ENCODE assay signal across 11 cellular contexts in the genomic region with DNA sequence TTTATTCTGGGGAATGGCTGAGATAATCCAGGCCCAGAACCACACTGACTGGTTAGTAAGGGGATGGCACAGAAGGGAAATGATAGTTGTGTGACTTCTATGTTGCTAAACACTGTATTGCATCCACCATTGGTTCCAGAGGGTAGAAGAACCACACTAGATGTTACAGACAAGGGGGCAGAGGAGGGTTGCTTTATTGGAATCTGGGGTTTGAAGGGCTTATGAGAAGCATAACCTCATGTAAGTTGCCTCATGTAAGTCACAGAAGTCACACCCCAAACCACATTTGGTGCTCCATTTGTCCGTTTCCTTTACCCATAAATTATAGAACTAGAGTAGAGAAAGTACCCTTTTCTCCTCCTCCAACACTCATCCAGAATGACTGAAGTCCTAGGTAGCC. TPM values are rescaled to one million over a fixed set of nuclear protein-coding genes. Genes with fewer than 3 reads are reported as not detected.
A peak's percentile ranks its signal among the peaks of the same experiment; 100 is the strongest.
DNase-seq lines count a peak whose midpoint lies in the region; ATAC-seq and TF ChIP-seq lines count a peak whose summit lies in the region.
"Had no signal": no experiment of that assay in that cellular context is flagged by ENCODE, and none has a peak within 500 bp of the region (broad histone marks: within the 10 kb centered on the region; RNA-seq: fewer than 3 reads in every experiment).

No MANE protein-coding gene starts in this region.

- intact Hi-C loops in activated CD4-positive, alpha-beta memory T cell treated with anti-CD3 and anti-CD28 coated beads for 36 hours (cut with micrococcal nuclease) = loop anchor here (1.0 to 5.0 kb wide), 9 partner anchors 8 to 541 kb away; partner anchors contain the start of genes BRMS1L and NFKBIA
- intact Hi-C loops in PC-3 (cut with micrococcal nuclease) (no loop called here), cardiac septum (cut with DNase I) (no loop called here)

- WGBS in trophoblast cell (ENCODE audit: extremely low coverage, insufficient coverage, insufficient read length) = no CpG with 5 or more reads among the region's 1 CpG

- CTCF ChIA-PET in activated CD4-positive, alpha-beta memory T cell treated with anti-CD3 and anti-CD28 coated beads for 36 hours (lab: Charles Lee) = interaction anchor here (0.7 to 5.5 kb wide), 10 partner anchors 12 to 146 kb away, joined by 3 to 33 read pairs (median 5); partner anchors contain the start of gene NFKBIA
- CTCF ChIA-PET in PC-3 (lab: Charles Lee) = no interaction called here

- peak overlapping the region; percentile 91 for H3K9ac ChIP-seq in Loucy (ENCODE audit: low read depth, low read length, poor library complexity, severe bottlenecking)
- no peak overlapping the region for H3K9ac ChIP-seq in trophoblast cell (ENCODE audit: low read length)
- no peak overlapping the region for H3K9ac ChIP-seq in PC-3 (ENCODE audit: low read length)

- no peak overlapping the region for H2AK5ac ChIP-seq in trophoblast cell (ENCODE audit: low read length)

- H3K4me3 ChIP-seq in DOHH2 (ENCODE audit: low read length) (peak overlapping the region; percentile 65), Loucy (ENCODE audit: low read length, poor library complexity, severe bottlenecking) (peak overlapping the region; percentile 69), trophoblast cell (ENCODE audit: low read depth, low read length) (no peak overlapping the region), PC-3 (ENCODE audit: low read length) (no peak overlapping the region)

- H3K4me2 ChIP-seq in DOHH2 (ENCODE audit: low read length) (peak overlapping the region; percentile 80), Loucy (ENCODE audit: low read depth, low read length, poor library complexity, severe bottlenecking) (peak overlapping the region; percentile 91), trophoblast cell (ENCODE audit: low read length) (no peak overlapping the region), PC-3 (ENCODE audit: low read length) (no peak overlapping the region)

- no peaks in the 10 kb centered on the region for H3K9me3 ChIP-seq in DOHH2 (ENCODE audit: control insufficient read depth, insufficient read depth, low read length)
- H3K9me3 ChIP-seq in Loucy (ENCODE audit: insufficient read depth, low read depth, low read length) = no peaks in the 10 kb centered on the region
- H3K9me3 ChIP-seq in trophoblast cell (ENCODE audit: insufficient read depth, low read depth, low read length) = no peaks in the 10 kb centered on the region
- H3K9me3 ChIP-seq in PC-3 (ENCODE audit: low read length) = no peaks in the 10 kb centered on the region
- H3K9me3 ChIP-seq: Caco-2 had no signal

- H3K23ac ChIP-seq in trophoblast cell (ENCODE audit: low read length) = no peak overlapping the region

- H4K12ac ChIP-seq in trophoblast cell (ENCODE audit: low read depth, low read length) = no peak overlapping the region

- DNase-seq in activated CD4-positive, alpha-beta memory T cell treated with anti-CD3 and anti-CD28 coated beads for 36 hours = peak; percentile 38
- no peak for DNase-seq in trophoblast cell
- no peak for DNase-seq in PC-3
- DNase-seq in cardiac septum (ENCODE audit: low spot score) = no peak
- DNase-seq: amniotic stem cell, Caco-2, Right ventricle myocardium superior had no signal

- H2BK12ac ChIP-seq in trophoblast cell (ENCODE audit: low read length) = no peak overlapping the region

- H3F3A ChIP-seq in DOHH2 (ENCODE audit: control insufficient read depth, insufficient read depth) (peaks cover 32% of the 10 kb centered on the region), Loucy (ENCODE audit: low read depth) (peaks cover 36% of the 10 kb centered on the region), PC-3 (ENCODE audit: low read length, unreplicated experiment) (no peaks in the 10 kb centered on the region)

- peak overlapping the region; percentile 24 for H2BK120ac ChIP-seq in trophoblast cell (ENCODE audit: insufficient read depth, low read length, poor library complexity)

- H3K9me2 ChIP-seq in DOHH2 (replicated peaks; ENCODE audit: control insufficient read depth, low read length) (no peaks in the 10 kb centered on the region), Loucy (replicated peaks; ENCODE audit: low read depth, low read length) (no peaks in the 10 kb centered on the region), PC-3 (replicated peaks; ENCODE audit: low read length) (no peaks in the 10 kb centered on the region)

- H3K27ac ChIP-seq in DOHH2 (ENCODE audit: low read depth, low read length) (peak overlapping the region; percentile 87), trophoblast cell (ENCODE audit: low read depth, low read length) (no peak overlapping the region), PC-3 (ENCODE audit: low read length) (no peak overlapping the region)

- H3K27me3 ChIP-seq in DOHH2 (ENCODE audit: control insufficient read depth, low read length) (no peaks in the 10 kb centered on the region), Loucy (ENCODE audit: insufficient read depth, low read length, poor library complexity, severe bottlenecking) (no peaks in the 10 kb centered on the region), trophoblast cell (ENCODE audit: insufficient read depth, low read length) (no peaks in the 10 kb centered on the region), PC-3 (ENCODE audit: low read length) (no peaks in the 10 kb centered on the region)

- no peak overlapping the region for H3K18ac ChIP-seq in trophoblast cell (ENCODE audit: low read length)

- H3K4me1 ChIP-seq in DOHH2 (ENCODE audit: control insufficient read depth, low read length) (peaks cover 79% of the 10 kb centered on the region), Loucy (ENCODE audit: insufficient read depth, low read length, poor library complexity, severe bottlenecking) (peaks cover 76% of the 10 kb centered on the region), trophoblast cell (ENCODE audit: control insufficient read depth in 1 of 2, insufficient read depth in 2 of 2, low read length in 2 of 2) (peaks cover 0 to 3% of the 10 kb centered on the region in 2 experiments), PC-3 (ENCODE audit: insufficient read depth, low read length) (peaks cover 9% of the 10 kb centered on the region; the same call in 1 of the 2 replicates)
- H3K4me1 ChIP-seq: Caco-2 had no signal

- no peak overlapping the region for H4K8ac ChIP-seq in trophoblast cell (ENCODE audit: low read depth, low read length)

- H3K27me3 Mint-ChIP-seq in activated CD4-positive, alpha-beta memory T cell treated with anti-CD3 and anti-CD28 coated beads for 36 hours = no peaks in the 10 kb centered on the region

- no peaks in the 10 kb centered on the region for H4K20me1 ChIP-seq in DOHH2 (ENCODE audit: control insufficient read depth, insufficient read depth, low read depth, low read length)
- no peaks in the 10 kb centered on the region for H4K20me1 ChIP-seq in Loucy (ENCODE audit: insufficient read depth, low read length, poor library complexity, severe bottlenecking)
- no peaks in the 10 kb centered on the region for H4K20me1 ChIP-seq in PC-3 (ENCODE audit: low read length)

- H3K36me3 Mint-ChIP-seq in activated CD4-positive, alpha-beta memory T cell treated with anti-CD3 and anti-CD28 coated beads for 36 hours = peaks cover 6% of the 10 kb centered on the region

- no peak overlapping the region for H2BK5ac ChIP-seq in trophoblast cell (ENCODE audit: low read depth, low read length, poor library complexity)

- peak overlapping the region; percentile 96 for H3K27ac Mint-ChIP-seq in activated CD4-positive, alpha-beta memory T cell treated with anti-CD3 and anti-CD28 coated beads for 36 hours

- POLR2A ChIA-PET in activated CD4-positive, alpha-beta memory T cell treated with anti-CD3 and anti-CD28 coated beads for 36 hours (lab: Charles Lee) = interaction anchor here (1.1 to 6.2 kb wide), 7 partner anchors 25 to 165 kb away, joined by 3 to 150 read pairs (median 16); partner anchors contain the start of genes NFKBIA, PPP2R3C and PRORP
- POLR2A ChIA-PET in PC-3 (lab: Charles Lee; ENCODE audit: unreplicated experiment) = no interaction called here

- no peak overlapping the region for H4K91ac ChIP-seq in trophoblast cell (ENCODE audit: low read depth, low read length)

- H3K14ac ChIP-seq in trophoblast cell (ENCODE audit: low read length) = no peak overlapping the region

- H3K79me2 ChIP-seq in DOHH2 (ENCODE audit: control insufficient read depth, low read length) (no peaks in the 10 kb centered on the region), Loucy (ENCODE audit: insufficient read depth, low read length) (no peaks in the 10 kb centered on the region), trophoblast cell (ENCODE audit: control insufficient read depth, insufficient read depth, low read length, poor library complexity) (no peaks in the 10 kb centered on the region), PC-3 (ENCODE audit: low read length) (no peaks in the 10 kb centered on the region)

- H3K4me1 Mint-ChIP-seq in activated CD4-positive, alpha-beta memory T cell treated with anti-CD3 and anti-CD28 coated beads for 36 hours (ENCODE audit: low read depth) = peaks cover 57% of the 10 kb centered on the region

- BruUV-seq in PC-3 (replicated peaks; lab: Mats Ljungman, UMichigan) = no TSS peak

- TF ChIP-seq CTCF in DOHH2 (IDR thresholded peaks at IDR 0.05; ENCODE audit: low read depth, low read length, poor library complexity, severe bottlenecking) (no peak), Loucy (conservative IDR thresholded peaks at IDR 0.05; ENCODE audit: low read length) (no peak), PC-3 (conservative IDR thresholded peaks at IDR 0.05; ENCODE audit: low read depth, low read length) (no peak)

- ATAC-seq in HG03565 (IDR thresholded peaks at IDR 0.05; ENCODE audit: unreplicated experiment) (no peak), PC-3 (no peak), HG02840 (IDR thresholded peaks at IDR 0.05; ENCODE audit: low FRiP score, unreplicated experiment) (no peak)

- peak overlapping the region; percentile 9 for H3K4me3 Mint-ChIP-seq in activated CD4-positive, alpha-beta memory T cell treated with anti-CD3 and anti-CD28 coated beads for 36 hours

- peaks cover 15% of the 10 kb centered on the region for H3K36me3 ChIP-seq in DOHH2 (ENCODE audit: control insufficient read depth, low read length)
- H3K36me3 ChIP-seq in Loucy (ENCODE audit: insufficient read depth, low read length) = no peaks in the 10 kb centered on the region
- peaks cover 0 to 2% of the 10 kb centered on the region in 2 experiments for H3K36me3 ChIP-seq in trophoblast cell (ENCODE audit: control insufficient read depth in 1 of 2, insufficient read depth in 2 of 2, low read length in 2 of 2)
- H3K36me3 ChIP-seq in PC-3 (ENCODE audit: low read depth, low read length) = no peaks in the 10 kb centered on the region

- H3K4ac ChIP-seq in trophoblast cell (ENCODE audit: low read depth, low read length) = no peak overlapping the region

- H3K79me1 ChIP-seq in trophoblast cell (ENCODE audit: low read length) = peaks cover 2% of the 10 kb centered on the region

- H3K9me3 Mint-ChIP-seq in activated CD4-positive, alpha-beta memory T cell treated with anti-CD3 and anti-CD28 coated beads for 36 hours = no peaks in the 10 kb centered on the region

- H2AFZ ChIP-seq in Loucy (ENCODE audit: low read length) = no peak overlapping the region
- no peak overlapping the region for H2AFZ ChIP-seq in trophoblast cell (ENCODE audit: insufficient read depth, low read length, poor library complexity)
- no peak overlapping the region for H2AFZ ChIP-seq in PC-3 (ENCODE audit: low read length)

RNA-seq across cellular contexts. Expression of gene PSMA6, which starts 5.5 kb away (rescaled TPM):
- total RNA-seq in activated CD4-positive, alpha-beta memory T cell treated with anti-CD3 and anti-CD28 coated beads for 36 hours = 100 to 1,000 TPM; 407 to 425 TPM
- polyA plus RNA-seq in trophoblast cell (2013) = 454 and 493 TPM in 2 replicates
- total RNA-seq in PC-3 (2014; rRNA removed) (307 and 308 TPM in 2 replicates), cardiac septum (125 TPM)

Comparison
In these comparisons a context has a peak if more than half of its experiments do, and no peak if none do; other contexts are left out.
1. H3K4me2 ChIP-seq: peak in DOHH2 (single experiment) and Loucy (single experiment); none in trophoblast cell (single experiment) and PC-3 (single experiment).
2. H3K4me3 ChIP-seq: peak in DOHH2 (single experiment) and Loucy (single experiment); none in trophoblast cell (single experiment) and PC-3 (single experiment).